Comparison of ENCODE assay signal across 9 cellular contexts in genomic region chr7:77426521-77427051, GRCh38. TPM values are rescaled to one million over a fixed set of nuclear protein-coding genes. Genes with fewer than 3 reads are reported as not detected.
DNase-seq lines count a peak whose midpoint lies in the region; ATAC-seq and TF ChIP-seq lines count a peak whose summit lies in the region.
"Had no signal": no experiment of that assay in that cellular context is flagged by ENCODE, and none has a peak within 500 bp of the region (broad histone marks: within the 10 kb centered on the region; RNA-seq: fewer than 3 reads in every experiment).

No MANE protein-coding gene starts in this region.

- peaks cover 51% of the 10 kb centered on the region for H3K4me1 Mint-ChIP-seq in mesothelial cell of epicardium

- H3K4me3 ChIP-seq in HUES6 (ENCODE audit: low read depth, low read length) (peak overlapping the region; percentile 30; the same call in 1 of the 2 replicates), cardiac fibroblast (replicated peaks in 1 of 2; ENCODE audit: low read depth in 2 of 2, low read length in 2 of 2) (no peak overlapping the region)

- H3K9ac ChIP-seq in HUES6 (ENCODE audit: low read length) = peak overlapping the region; percentile 59

- ATAC-seq in HG03457 (IDR thresholded peaks at IDR 0.05; ENCODE audit: unreplicated experiment) = no peak
- ATAC-seq in GM18498 (IDR thresholded peaks at IDR 0.05; ENCODE audit: unreplicated experiment) = no peak

- no peaks in the 10 kb centered on the region for H3K36me3 Mint-ChIP-seq in mesothelial cell of epicardium

- H3K27ac Mint-ChIP-seq in mesothelial cell of epicardium = peak overlapping the region; percentile 59
- H3K27ac Mint-ChIP-seq: CD4-positive, alpha-beta T cell had no signal

- DNase-seq in ACHN (peak; percentile 72), cardiac fibroblast (ENCODE audit: low read depth in 2 of 2) (peak; percentile 71 to 76), mesothelial cell of epicardium (ENCODE audit: low spot score in 2 of 2, unreplicated experiment in 2 of 2) (no peak), T-helper 9 cell (no peak), G401 (ENCODE audit: low spot score) (no peak)
- DNase-seq: CD4-positive, alpha-beta T cell had no signal

- no peaks in the 10 kb centered on the region; the same call in 1 of the 2 replicates for H3K9me3 ChIP-seq in HUES6 (ENCODE audit: control insufficient read depth, insufficient read depth, low read depth, low read length)

- peaks cover 46% of the 10 kb centered on the region for H3K4me1 ChIP-seq in HUES6 (ENCODE audit: control insufficient read depth, insufficient read depth, low read length)

- H3K4me3 Mint-ChIP-seq in mesothelial cell of epicardium = no peak overlapping the region
- H3K4me3 Mint-ChIP-seq: CD4-positive, alpha-beta T cell had no signal

- no peaks in the 10 kb centered on the region for H3K36me3 ChIP-seq in HUES6 (ENCODE audit: control insufficient read depth, insufficient read depth, low read length)

- H3K27me3 Mint-ChIP-seq in mesothelial cell of epicardium (ENCODE audit: low read depth) = no peaks in the 10 kb centered on the region

- in situ Hi-C loops in ACHN (cut with HindIII; ENCODE audit: low pct_ligation_motif_present, low pct_unique_long_range_greater_than_20kb, low sequenced_read_pairs) = no loop called here
- in situ Hi-C loops in G401 (cut with HindIII; ENCODE audit: low sequenced_read_pairs) = no loop called here

- no peaks in the 10 kb centered on the region for H3K9me3 Mint-ChIP-seq in mesothelial cell of epicardium
- H3K9me3 Mint-ChIP-seq: CD4-positive, alpha-beta T cell had no signal

- no peaks in the 10 kb centered on the region for H3K27me3 ChIP-seq in HUES6 (ENCODE audit: control insufficient read depth, insufficient read depth, low read length)

- H3K27ac ChIP-seq in HUES6 (ENCODE audit: low read depth, low read length) = peak overlapping the region; percentile 80; the same call in 1 of the 2 replicates

- TF ChIP-seq CTCF in cardiac fibroblast (IDR thresholded peaks at IDR 0.05; ENCODE audit: low read depth, low read length) = no peak
- TF ChIP-seq CTCF in mesothelial cell of epicardium (IDR thresholded peaks at IDR 0.05; ENCODE audit: unreplicated experiment) = no peak

RNA-seq across cellular contexts. Expression of gene GSAP, which starts 10.4 kb away (rescaled TPM):
- 18.4 to 19.8 TPM (median 19.6 TPM) in 3 replicates for total RNA-seq in mesothelial cell of epicardium
- not detected in 2 replicates for total RNA-seq in G401 (2014; rRNA removed; shearing (Covaris generic))

Comparison
In these comparisons a context has a peak if more than half of its experiments do, and no peak if none do; other contexts are left out.
1. DNase-seq: peak in ACHN (single experiment) and cardiac fibroblast (2 of 2); none in mesothelial cell of epicardium (0 of 2), T-helper 9 cell (single experiment) and G401 (single experiment).
2. RNA of gene GSAP, which starts 10.4 kb away (total RNA-seq): 18.4 to 19.8 TPM in mesothelial cell of epicardium; not detected in G401; every median in the first group is over 10 times any median in the second.